10 cellular contexts compared by ENCODE assay signal in genomic region chr11:46050065-46050464, GRCh38.
DNase-seq lines count a peak whose midpoint lies in the region; ATAC-seq and TF ChIP-seq lines count a peak whose summit lies in the region.
"Had no signal": no experiment of that assay in that cellular context is flagged by ENCODE, and none has a peak within 500 bp of the region (broad histone marks: within the 10 kb centered on the region; RNA-seq: fewer than 3 reads in every experiment).

No MANE protein-coding gene starts in this region.

- no peak overlapping the region for H3K9ac ChIP-seq in NT2/D1 (ENCODE audit: insufficient read length, low read depth)

- H3K4me3 ChIP-seq in NT2/D1 (ENCODE audit: insufficient read length, low read depth) (no peak overlapping the region), neutrophil (ENCODE audit: low read depth in 1 of 2, low read length in 1 of 2) (no peak overlapping the region)

- H3K36me3 ChIP-seq in NT2/D1 (ENCODE audit: insufficient read depth, insufficient read length, low read length) (no peaks in the 10 kb centered on the region), neutrophil (peaks cover 33% of the 10 kb centered on the region)

- no peak for ATAC-seq in GM21515 (IDR thresholded peaks at IDR 0.05; ENCODE audit: unreplicated experiment)
- ATAC-seq: stimulated activated memory B cell treated with anti-CD40 and anti-IgM and Interleukin-4, amounts not matched to agents 10 μg/mL and 1 μg/mL and 100 μg/mL, for 72 hours had no signal

- H3K27ac ChIP-seq in neutrophil, result peak overlapping the region; percentile 51

- H3K9me3 ChIP-seq in NT2/D1 (ENCODE audit: insufficient read depth, low read length), result no peaks in the 10 kb centered on the region
- H3K9me3 ChIP-seq in neutrophil, result no peaks in the 10 kb centered on the region

- no peaks in the 10 kb centered on the region for H3K27me3 ChIP-seq in NT2/D1 (ENCODE audit: insufficient read depth, insufficient read length)
- no peaks in the 10 kb centered on the region for H3K27me3 ChIP-seq in neutrophil

- DNase-seq in AML-193 (lab: John Stamatoyannopoulos, UW) (peak; percentile 20 to 47), NT2/D1 (ENCODE audit: low read depth, low spot score) (peak; percentile 49), fibroblast of the conjunctiva (ENCODE audit: low read depth) (peak; percentile 56), anterior cingulate cortex (lab: John Stamatoyannopoulos, UW) (no peak)
- DNase-seq in stimulated activated CD4-positive, alpha-beta T cell treated with anti-CD3 and anti-CD28 coated beads, Interleukin-1b, Interleukin-23, amount 100 ng/mL, for 48 hours, result no peak
- DNase-seq in stimulated activated CD8-positive, alpha-beta memory T cell treated with anti-CD3 and anti-CD28 coated beads, Interleukin-4, amount 100 ng/mL, for 48 hours, result no peak
- DNase-seq: NCI-H748 treated with DMSO at 0.1 percent for 48 hours had no signal

- TF ChIP-seq CTCF in neutrophil (IDR thresholded peaks at IDR 0.05), result no peak

- no peaks in the 10 kb centered on the region for H3K4me1 ChIP-seq in NT2/D1 (ENCODE audit: insufficient read depth, insufficient read length)
- peaks cover 24 to 25% of the 10 kb centered on the region in 2 experiments for H3K4me1 ChIP-seq in neutrophil (ENCODE audit: control insufficient read depth in 1 of 2, insufficient read depth in 1 of 2, low read depth in 1 of 2, low read length in 1 of 2)

Comparison
In these comparisons a context has a peak if more than half of its experiments do, and no peak if none do; other contexts are left out.
1. DNase-seq: peak in AML-193 (2 of 2), NT2/D1 (single experiment) and fibroblast of the conjunctiva (single experiment); none in stimulated activated CD4-positive, alpha-beta T cell treated with anti-CD3 and anti-CD28 coated beads, Interleukin-1b, Interleukin-23, amount 100 ng/mL, for 48 hours (single experiment), anterior cingulate cortex (0 of 58) and stimulated activated CD8-positive, alpha-beta memory T cell treated with anti-CD3 and anti-CD28 coated beads, Interleukin-4, amount 100 ng/mL, for 48 hours (single experiment).